In the genomic region with DNA sequence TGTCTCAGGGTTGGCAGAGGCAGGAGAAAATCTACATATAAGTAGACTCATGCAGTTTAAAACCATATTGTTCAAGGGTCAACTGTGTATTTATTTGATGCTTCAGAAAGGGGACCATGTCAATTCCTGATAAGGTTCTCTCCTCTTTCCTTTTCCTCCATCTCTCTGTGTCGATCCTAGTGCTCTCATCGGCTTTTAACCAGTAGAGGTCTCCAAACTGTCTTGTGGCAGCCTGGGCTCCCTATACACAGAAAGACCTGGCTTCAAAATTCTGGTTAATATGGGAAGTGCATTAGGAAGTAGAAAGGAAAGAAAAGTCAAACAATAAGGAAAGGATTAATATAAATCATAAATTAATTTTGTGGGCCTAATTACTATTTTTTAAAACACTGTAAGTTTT, we compare ENCODE assay signal across 8 cellular contexts.
DNase-seq lines count a peak whose midpoint lies in the region; ATAC-seq and TF ChIP-seq lines count a peak whose summit lies in the region.

No MANE protein-coding gene starts in this region.

- H3K9ac ChIP-seq in DND-41 (ENCODE audit: low read depth, low read length) = no peak overlapping the region

- H3K4me3 Mint-ChIP-seq in naive thymus-derived CD4-positive, alpha-beta T cell = no peak overlapping the region

- DNase-seq in DND-41 = no peak
- DNase-seq in LHCN-M2 (ENCODE audit: low read depth) = peak; percentile 2
- peak; percentile 52 for DNase-seq in astrocyte of the hippocampus (ENCODE audit: low read depth, low spot score)
- DNase-seq in medulla oblongata (ENCODE audit: extremely low spot score) = peak; percentile 68
- DNase-seq in naive thymus-derived CD4-positive, alpha-beta T cell = no peak

- peaks cover 0 to 17% (median 6%) of the 10 kb centered on the region in 11 donors for H3K9me3 Mint-ChIP-seq in naive thymus-derived CD4-positive, alpha-beta T cell

- ATAC-seq in DND-41 (ENCODE audit: insufficient read depth, low read depth) (no peak), HG03378 (IDR thresholded peaks at IDR 0.05; ENCODE audit: unreplicated experiment) (no peak), HG03571 (IDR thresholded peaks at IDR 0.05; ENCODE audit: unreplicated experiment) (no peak), GM19455 (IDR thresholded peaks at IDR 0.05; ENCODE audit: unreplicated experiment) (no peak)
- no peak for ATAC-seq in naive thymus-derived CD4-positive, alpha-beta T cell

- H3K4me1 Mint-ChIP-seq in naive thymus-derived CD4-positive, alpha-beta T cell = no peaks in the 10 kb centered on the region

- no peaks in the 10 kb centered on the region for H3K9me3 ChIP-seq in DND-41 (ENCODE audit: insufficient read depth, low read length, severe bottlenecking)
- no peaks in the 10 kb centered on the region for H3K9me3 ChIP-seq in naive thymus-derived CD4-positive, alpha-beta T cell (ENCODE audit: control insufficient read depth in 2 of 3, low read length in 3 of 3)

- CTCF ChIA-PET in naive thymus-derived CD4-positive, alpha-beta T cell (lab: Charles Lee) = interaction anchor here (1.5 kb wide), 1 partner anchor 17 kb away, joined by 3 read pairs; no protein-coding TSS in a partner anchor

- H3K4me1 ChIP-seq in DND-41 (ENCODE audit: insufficient read depth, low read length) = no peaks in the 10 kb centered on the region
- H3K4me1 ChIP-seq in naive thymus-derived CD4-positive, alpha-beta T cell (ENCODE audit: control insufficient read depth in 2 of 2, insufficient read depth in 2 of 2, low read length in 2 of 2) = no peaks in the 10 kb centered on the region

- peaks cover 0 to 4% (median 0%) of the 10 kb centered on the region in 5 donors for H3K36me3 Mint-ChIP-seq in naive thymus-derived CD4-positive, alpha-beta T cell

- H3K4me2 ChIP-seq in DND-41 (ENCODE audit: insufficient read depth, low read length) = no peak overlapping the region

- TF ChIP-seq CTCF in DND-41 (IDR thresholded peaks at IDR 0.05; ENCODE audit: borderline replicate concordance, extremely low read depth, low read length, poor library complexity, severe bottlenecking) = peak; percentile 30

- intact Hi-C loops in naive thymus-derived CD4-positive, alpha-beta T cell (cut with micrococcal nuclease) = no loop called here

- H3K79me2 ChIP-seq in DND-41 (ENCODE audit: insufficient read depth, low read length) = no peaks in the 10 kb centered on the region

- peaks cover 0 to 19% (median 5%) of the 10 kb centered on the region in 5 donors for H3K27me3 Mint-ChIP-seq in naive thymus-derived CD4-positive, alpha-beta T cell

- H3K27ac Mint-ChIP-seq in naive thymus-derived CD4-positive, alpha-beta T cell = no peak overlapping the region

- H3K4me3 ChIP-seq in DND-41 (ENCODE audit: low read depth in 1 of 2, low read length in 2 of 2) = no peak overlapping the region
- no peak overlapping the region for H3K4me3 ChIP-seq in naive thymus-derived CD4-positive, alpha-beta T cell (ENCODE audit: low read length)

- no peaks in the 10 kb centered on the region for H4K20me1 ChIP-seq in DND-41 (ENCODE audit: insufficient read depth, low read length)

- no peaks in the 10 kb centered on the region for H3K27me3 ChIP-seq in DND-41 (ENCODE audit: insufficient read depth, low read length, poor library complexity)
- H3K27me3 ChIP-seq in naive thymus-derived CD4-positive, alpha-beta T cell (ENCODE audit: control insufficient read depth in 2 of 2, insufficient read depth in 2 of 2, low read length in 2 of 2) = peaks cover 0 to 4% of the 10 kb centered on the region in 2 donors

- H2AFZ ChIP-seq in DND-41 (ENCODE audit: low read depth, low read length) = no peak overlapping the region

- H3K27ac ChIP-seq in DND-41 (ENCODE audit: low read length) = no peak overlapping the region
- no peak overlapping the region for H3K27ac ChIP-seq in naive thymus-derived CD4-positive, alpha-beta T cell (ENCODE audit: low read depth, low read length)

- POLR2A ChIA-PET in naive thymus-derived CD4-positive, alpha-beta T cell (lab: Charles Lee) = no interaction called here

- H3K36me3 ChIP-seq in DND-41 (ENCODE audit: insufficient read depth, low read length) = no peaks in the 10 kb centered on the region
- H3K36me3 ChIP-seq in naive thymus-derived CD4-positive, alpha-beta T cell (ENCODE audit: control insufficient read depth in 2 of 3, insufficient read depth in 3 of 3, low read length in 3 of 3) = no peaks in the 10 kb centered on the region

Comparison
In these comparisons a context has a peak if more than half of its experiments do, and no peak if none do; other contexts are left out.
1. DNase-seq: peak in LHCN-M2 (single experiment), astrocyte of the hippocampus (single experiment) and medulla oblongata (single experiment); none in DND-41 (single experiment) and naive thymus-derived CD4-positive, alpha-beta T cell (0 of 9).